In the genomic region with DNA sequence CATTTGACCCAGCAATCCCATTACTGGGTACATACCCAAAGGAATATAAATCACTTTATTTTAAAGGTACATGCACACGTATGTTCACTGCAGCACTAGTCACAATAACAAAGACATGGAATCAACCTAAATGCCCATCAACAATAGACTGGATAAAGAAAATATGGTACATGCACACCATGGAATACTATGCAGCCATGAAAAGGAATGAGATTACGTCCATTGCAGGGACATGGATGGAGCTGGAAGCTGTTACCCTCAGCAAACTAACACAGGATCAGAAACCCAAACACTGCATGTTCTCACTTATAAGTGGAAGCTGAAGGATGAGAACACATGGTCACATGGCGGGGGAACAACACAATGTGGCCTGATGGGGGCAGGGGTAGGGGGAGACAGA, we compare ENCODE assay signal across 7 cellular contexts. TPM values are rescaled to one million over a fixed set of nuclear protein-coding genes. Genes with fewer than 3 reads are reported as not detected.
"Had no signal": no experiment of that assay in that cellular context is flagged by ENCODE, and none has a peak within 500 bp of the region (broad histone marks: within the 10 kb centered on the region; RNA-seq: fewer than 3 reads in every experiment).

No MANE protein-coding gene starts in this region.

RNA-seq across cellular contexts. Expression of a gene that starts 7.2 kb away (rescaled TPM):
- total RNA-seq: dermis blood vessel endothelial cell, endothelial cell of umbilical vein, epithelial cell of proximal tubule, esophagus muscularis mucosa, gastroesophageal sphincter, kidney had no signal
- polyA plus RNA-seq: naive thymus-derived CD4-positive, alpha-beta T cell had no signal
